Comparison of ENCODE assay signal across 22 cellular contexts in genomic region chr13:50153888-50154287, GRCh38.
DNase-seq lines count a peak whose midpoint lies in the region; TF ChIP-seq lines count a peak whose summit lies in the region.
"Had no signal": no experiment of that assay in that cellular context is flagged by ENCODE, and none has a peak within 500 bp of the region (broad histone marks: within the 10 kb centered on the region; RNA-seq: fewer than 3 reads in every experiment).

No MANE protein-coding gene starts in this region.

- H3K27me3 Mint-ChIP-seq in endodermal cell (ENCODE audit: insufficient read depth): no peaks in the 10 kb centered on the region

- H2AFZ ChIP-seq in Loucy (ENCODE audit: low read length) (peak overlapping the region; percentile 87; the same call in 1 of the 2 replicates), PC-9 (no peak overlapping the region)

- H3K27ac ChIP-seq in left ventricle myocardium inferior (replicated peaks) (no peak overlapping the region), adrenal gland (no peak overlapping the region), endodermal cell (ENCODE audit: low read depth, low read length) (no peak overlapping the region), PC-9 (no peak overlapping the region)
- H3K27ac ChIP-seq: HL-60, SJCRH30 had no signal

- H3K27ac Mint-ChIP-seq in endodermal cell: no peak overlapping the region
- H3K27ac Mint-ChIP-seq: CD8-positive, alpha-beta T cell; T-helper 1 cell treated with Interleukin-12 subunit alpha and Interleukin-12 subunit beta and Interleukin-4 antibody, amounts not matched to agents 30 μg/mL and 1 μg/mL, for 36 hours had no signal

- H4K20me1 ChIP-seq in Loucy (ENCODE audit: insufficient read depth, low read length, poor library complexity, severe bottlenecking): no peaks in the 10 kb centered on the region
- no peaks in the 10 kb centered on the region for H4K20me1 ChIP-seq in PC-9 (ENCODE audit: insufficient read depth)

- intact Hi-C loops in left ventricle myocardium inferior (cut with micrococcal nuclease) (no loop called here), adrenal gland (cut with DNase I) (no loop called here), PC-9 (cut with micrococcal nuclease; ENCODE audit: unreplicated experiment) (no loop called here)

- H3F3A ChIP-seq in Loucy (ENCODE audit: low read depth): no peaks in the 10 kb centered on the region
- no peaks in the 10 kb centered on the region for H3F3A ChIP-seq in PC-9 (ENCODE audit: insufficient read depth, low read depth)

- no peak overlapping the region for H3K9ac ChIP-seq in Loucy (ENCODE audit: low read depth, low read length, poor library complexity, severe bottlenecking)
- no peak overlapping the region for H3K9ac ChIP-seq in endodermal cell (ENCODE audit: extremely low read depth, low read length, poor library complexity, severe bottlenecking)

- H3K79me2 ChIP-seq in Loucy (ENCODE audit: insufficient read depth, low read length): no peaks in the 10 kb centered on the region
- H3K79me2 ChIP-seq in PC-9 (ENCODE audit: low read depth): no peaks in the 10 kb centered on the region

- H3K36me3 ChIP-seq in Loucy (ENCODE audit: insufficient read depth, low read length) (no peaks in the 10 kb centered on the region), left ventricle myocardium inferior (no peaks in the 10 kb centered on the region), adrenal gland (replicated peaks in 1 of 2) (no peaks in the 10 kb centered on the region), endodermal cell (ENCODE audit: control insufficient read depth, insufficient read depth, low read length) (no peaks in the 10 kb centered on the region), PC-9 (ENCODE audit: low read depth) (no peaks in the 10 kb centered on the region)
- H3K36me3 ChIP-seq: SJCRH30 had no signal

- in situ Hi-C loops in SK-MEL-5 (cut with HindIII; ENCODE audit: low pct_unique_long_range_greater_than_20kb, low sequenced_read_pairs): no loop called here

- peak overlapping the region; percentile 73 for H3K4me2 ChIP-seq in Loucy (ENCODE audit: low read depth, low read length, poor library complexity, severe bottlenecking)
- no peak overlapping the region for H3K4me2 ChIP-seq in PC-9

- H3K9me2 ChIP-seq in Loucy (replicated peaks; ENCODE audit: low read depth, low read length): no peaks in the 10 kb centered on the region
- H3K9me2 ChIP-seq in PC-9 (ENCODE audit: insufficient read depth): no peaks in the 10 kb centered on the region

- DNase-seq in SK-MEL-5 (ENCODE audit: low read depth, low spot score) (peak; percentile 26), inferior parietal cortex (ENCODE audit: extremely low spot score) (peak; percentile 8), left ventricle myocardium inferior (no peak), adrenal gland (no peak), endodermal cell (no peak), PC-9 (no peak)
- DNase-seq: C1 segment of cervical spinal cord; Caco-2; CD8-positive, alpha-beta T cell; DMS79; NCI-H1105 treated with DMSO at 0.1 percent for 48 hours; NCI-H146; NCI-H2029; NCI-H446; NCI-H524 treated with DMSO at 0.1 percent for 48 hours; NCI-H82; SJCRH30; SW 1271 had no signal

- CTCF ChIA-PET in PC-9 (lab: Charles Lee): no interaction called here

- POLR2A ChIA-PET in PC-9 (lab: Charles Lee; ENCODE audit: unreplicated experiment): no interaction called here

- no peak overlapping the region for H3K4me3 ChIP-seq in Loucy (ENCODE audit: low read length, poor library complexity, severe bottlenecking)
- no peak overlapping the region for H3K4me3 ChIP-seq in left ventricle myocardium inferior
- no peak overlapping the region for H3K4me3 ChIP-seq in adrenal gland
- no peak overlapping the region for H3K4me3 ChIP-seq in endodermal cell (ENCODE audit: low read length)
- no peak overlapping the region for H3K4me3 ChIP-seq in PC-9
- H3K4me3 ChIP-seq: SJCRH30 had no signal

- BruUV-seq in PC-9 (replicated peaks; lab: Mats Ljungman, UMichigan): no TSS peak

- H3K9me3 ChIP-seq in Loucy (ENCODE audit: insufficient read depth, low read depth, low read length): no peaks in the 10 kb centered on the region
- no peaks in the 10 kb centered on the region for H3K9me3 ChIP-seq in left ventricle myocardium inferior (replicated peaks)
- no peaks in the 10 kb centered on the region for H3K9me3 ChIP-seq in adrenal gland (replicated peaks in 1 of 3)
- H3K9me3 ChIP-seq in endodermal cell (ENCODE audit: control insufficient read depth, low read length): no peaks in the 10 kb centered on the region
- H3K9me3 ChIP-seq in PC-9 (ENCODE audit: insufficient read depth, low read depth): no peaks in the 10 kb centered on the region; the same call in 1 of the 2 replicates
- H3K9me3 ChIP-seq: Caco-2, SJCRH30 had no signal

- H3K36me3 Mint-ChIP-seq in endodermal cell (ENCODE audit: low read depth): no peaks in the 10 kb centered on the region
- H3K36me3 Mint-ChIP-seq: CD8-positive, alpha-beta T cell; IgD-negative memory B cell had no signal

- no peak for TF ChIP-seq POLR2A in adrenal gland (IDR thresholded peaks at IDR 0.05)

- 86 to 88% (median 87%) methylated on average over 5 of the region's 5 CpGs for WGBS in adrenal gland, 4 donors
- 86 to 88% methylated on average over 4 to 5 of the region's 5 CpGs for WGBS in endodermal cell (ENCODE audit: insufficient coverage in 1 of 2, insufficient read length in 1 of 2), 2 experiments

- H3K27me3 ChIP-seq in Loucy (ENCODE audit: insufficient read depth, low read length, poor library complexity, severe bottlenecking) (no peaks in the 10 kb centered on the region), left ventricle myocardium inferior (ENCODE audit: low read depth) (no peaks in the 10 kb centered on the region), adrenal gland (no peaks in the 10 kb centered on the region), endodermal cell (ENCODE audit: control insufficient read depth, insufficient read depth, low read length, poor library complexity, severe bottlenecking) (no peaks in the 10 kb centered on the region), PC-9 (ENCODE audit: insufficient read depth, low read depth) (no peaks in the 10 kb centered on the region)
- H3K27me3 ChIP-seq: SJCRH30 had no signal

- H3K9me3 Mint-ChIP-seq in endodermal cell: no peaks in the 10 kb centered on the region
- H3K9me3 Mint-ChIP-seq: CD8-positive, alpha-beta T cell; IgD-negative memory B cell; T-helper 1 cell treated with Interleukin-12 subunit alpha and Interleukin-12 subunit beta and Interleukin-4 antibody, amounts not matched to agents 30 μg/mL and 1 μg/mL, for 36 hours had no signal

- H3K4me1 ChIP-seq in Loucy (ENCODE audit: insufficient read depth, low read length, poor library complexity, severe bottlenecking) (peaks cover 17% of the 10 kb centered on the region), left ventricle myocardium inferior (peaks cover 19% of the 10 kb centered on the region), adrenal gland (replicated peaks in 1 of 2) (peaks cover 0 to 18% of the 10 kb centered on the region in 2 donors), endodermal cell (ENCODE audit: control insufficient read depth, insufficient read depth, low read length) (peaks cover 3% of the 10 kb centered on the region), PC-9 (replicated peaks; ENCODE audit: insufficient read depth) (no peaks in the 10 kb centered on the region)
- H3K4me1 ChIP-seq: Caco-2 had no signal

- TF ChIP-seq CTCF in Loucy (conservative IDR thresholded peaks at IDR 0.05; ENCODE audit: low read length): no peak
- TF ChIP-seq CTCF in left ventricle myocardium inferior (IDR thresholded peaks at IDR 0.05; ENCODE audit: borderline replicate concordance): no peak
- no peak for TF ChIP-seq CTCF in adrenal gland (IDR thresholded peaks at IDR 0.05)
- no peak for TF ChIP-seq CTCF in endodermal cell (conservative IDR thresholded peaks at IDR 0.05)
- TF ChIP-seq CTCF in PC-9 (conservative IDR thresholded peaks at IDR 0.05): no peak

- peaks cover 9% of the 10 kb centered on the region for H3K4me1 Mint-ChIP-seq in endodermal cell

- H3K4me3 Mint-ChIP-seq in endodermal cell: no peak overlapping the region
- H3K4me3 Mint-ChIP-seq: T-helper 1 cell treated with Interleukin-12 subunit alpha and Interleukin-12 subunit beta and Interleukin-4 antibody, amounts not matched to agents 30 μg/mL and 1 μg/mL, for 36 hours had no signal

Comparison
In these comparisons a context has a peak if more than half of its experiments do, and no peak if none do; other contexts are left out.
1. DNase-seq: peak in SK-MEL-5 (single experiment) and inferior parietal cortex (single experiment); none in left ventricle myocardium inferior (single experiment), adrenal gland (0 of 7), endodermal cell (single experiment) and PC-9 (0 of 2).